ENCODE assay signal across 1 cellular context in genomic region chr17:75130632-75131277, GRCh38.
TF ChIP-seq lines count a peak whose summit lies in the region.

No MANE protein-coding gene starts in this region.

TF ChIP-seq in HepG2, 621 proteins besides CTCF, POLR2A, EP300 and RAD21 (continued from another document and continues in another):
- TF ChIP-seq NFAT5 (CRISPR knock-in tag; IDR thresholded peaks at IDR 0.05) (no peak), SMC3 (IDR thresholded peaks at IDR 0.05; ENCODE audit: low read length) (peak; percentile 60; the same call in 1 of the 2 replicates), SNRNP70 (IDR thresholded peaks at IDR 0.05; ENCODE audit: low read depth, low read length) (no peak), FOXO1 (CRISPR knock-in tag; IDR thresholded peaks at IDR 0.05) (no peak), ZMYM2 (CRISPR knock-in tag; IDR thresholded peaks at IDR 0.05) (no peak), ZNF234 (CRISPR knock-in tag; conservative IDR thresholded peaks at IDR 0.05) (no peak), ATF7 (IDR thresholded peaks at IDR 0.05) (no peak), ATF7 (CRISPR knock-in tag; IDR thresholded peaks at IDR 0.05) (no peak), POLR2G (IDR thresholded peaks at IDR 0.05; ENCODE audit: low read depth, low read length) (no peak), ZBTB7B (CRISPR knock-in tag; IDR thresholded peaks at IDR 0.05) (peak; percentile 23; the same call in 1 of the 2 replicates), CBX1 (IDR thresholded peaks at IDR 0.05; ENCODE audit: low read depth) (no peak), ZNF678 (CRISPR knock-in tag; IDR thresholded peaks at IDR 0.05) (no peak), ZFP36L2 (CRISPR knock-in tag; IDR thresholded peaks at IDR 0.05) (no peak; the same call in 1 of the 2 replicates), ZNF816 (CRISPR knock-in tag; IDR thresholded peaks at IDR 0.05; ENCODE audit: borderline replicate concordance) (no peak), ZKSCAN1 (IDR thresholded peaks at IDR 0.05; ENCODE audit: low read length) (no peak), GLMP (CRISPR knock-in tag; IDR thresholded peaks at IDR 0.05; ENCODE audit: borderline replicate concordance) (no peak), ZBTB21 (CRISPR knock-in tag; IDR thresholded peaks at IDR 0.05) (no peak), BRF2 (CRISPR knock-in tag; IDR thresholded peaks at IDR 0.05) (no peak), ZNF34 (CRISPR knock-in tag; IDR thresholded peaks at IDR 0.05; ENCODE audit: borderline replicate concordance) (no peak), RNF2 (conservative IDR thresholded peaks at IDR 0.05; ENCODE audit: low read depth) (no peak), JDP2 (CRISPR knock-in tag; IDR thresholded peaks at IDR 0.05; ENCODE audit: borderline replicate concordance) (no peak), HMG20B (CRISPR knock-in tag; conservative IDR thresholded peaks at IDR 0.05) (no peak), NFE2L2 (IDR thresholded peaks at IDR 0.05; ENCODE audit: low read length) (no peak), ZNF326 (CRISPR knock-in tag; IDR thresholded peaks at IDR 0.05; ENCODE audit: borderline replicate concordance) (no peak), HES4 (CRISPR knock-in tag; IDR thresholded peaks at IDR 0.05; ENCODE audit: borderline replicate concordance) (no peak), MIXL1 (CRISPR knock-in tag; IDR thresholded peaks at IDR 0.05) (no peak), RBM22 (optimal IDR thresholded peaks at IDR 0.05; ENCODE audit: low read length) (no peak), IKZF4 (CRISPR knock-in tag; IDR thresholded peaks at IDR 0.05; ENCODE audit: borderline replicate concordance, low read depth, not compliant biosample characterization) (peak; percentile 73), FIP1L1 (IDR thresholded peaks at IDR 0.05; ENCODE audit: borderline replicate concordance, insufficient read depth, low read depth, low read length) (no peak), TFDP2 (CRISPR knock-in tag; IDR thresholded peaks at IDR 0.05) (peak; percentile 41; the same call in 1 of the 2 replicates), BCLAF1 (IDR thresholded peaks at IDR 0.05) (no peak), WIZ (CRISPR knock-in tag; IDR thresholded peaks at IDR 0.05) (no peak), SCMH1 (CRISPR knock-in tag; IDR thresholded peaks at IDR 0.05; ENCODE audit: borderline replicate concordance) (no peak), PCBP1 (IDR thresholded peaks at IDR 0.05; ENCODE audit: borderline replicate concordance, low read depth, low read length) (no peak), STAG1 (CRISPR knock-in tag; IDR thresholded peaks at IDR 0.05) (peak; percentile 47; the same call in 1 of the 2 replicates), NCOA2 (CRISPR knock-in tag; IDR thresholded peaks at IDR 0.05) (no peak), ZBTB37 (CRISPR knock-in tag; IDR thresholded peaks at IDR 0.05) (no peak), KDM3A (CRISPR knock-in tag; IDR thresholded peaks at IDR 0.05; ENCODE audit: low read depth) (no peak), ZNF782 (CRISPR knock-in tag; IDR thresholded peaks at IDR 0.05; ENCODE audit: borderline replicate concordance) (no peak; the same call in 1 of the 2 replicates), ZNF776 (CRISPR knock-in tag; IDR thresholded peaks at IDR 0.05) (no peak), ZSCAN20 (CRISPR knock-in tag; IDR thresholded peaks at IDR 0.05; ENCODE audit: borderline replicate concordance) (no peak), ZNF609 (CRISPR knock-in tag; IDR thresholded peaks at IDR 0.05; ENCODE audit: borderline replicate concordance) (no peak), POGK (CRISPR knock-in tag; conservative IDR thresholded peaks at IDR 0.05) (no peak), ZNF558 (CRISPR knock-in tag; IDR thresholded peaks at IDR 0.05; ENCODE audit: borderline replicate concordance) (0 out of 2 replicates have a peak, but pooled peaks have one; percentile 14), EHMT2 (IDR thresholded peaks at IDR 0.05; ENCODE audit: borderline replicate concordance, low read depth, low read length) (no peak), FOXA3 (CRISPR knock-in tag; IDR thresholded peaks at IDR 0.05) (no peak), ELF3 (CRISPR knock-in tag; IDR thresholded peaks at IDR 0.05) (no peak), ZNF30 (CRISPR knock-in tag; IDR thresholded peaks at IDR 0.05) (no peak), XBP1 (CRISPR knock-in tag; IDR thresholded peaks at IDR 0.05) (0 out of 2 replicates have a peak, but pooled peaks have one; percentile 48), PPARG (CRISPR knock-in tag; conservative IDR thresholded peaks at IDR 0.05) (no peak)
